Comparison of ENCODE assay signal across 16 cellular contexts in the genomic region with DNA sequence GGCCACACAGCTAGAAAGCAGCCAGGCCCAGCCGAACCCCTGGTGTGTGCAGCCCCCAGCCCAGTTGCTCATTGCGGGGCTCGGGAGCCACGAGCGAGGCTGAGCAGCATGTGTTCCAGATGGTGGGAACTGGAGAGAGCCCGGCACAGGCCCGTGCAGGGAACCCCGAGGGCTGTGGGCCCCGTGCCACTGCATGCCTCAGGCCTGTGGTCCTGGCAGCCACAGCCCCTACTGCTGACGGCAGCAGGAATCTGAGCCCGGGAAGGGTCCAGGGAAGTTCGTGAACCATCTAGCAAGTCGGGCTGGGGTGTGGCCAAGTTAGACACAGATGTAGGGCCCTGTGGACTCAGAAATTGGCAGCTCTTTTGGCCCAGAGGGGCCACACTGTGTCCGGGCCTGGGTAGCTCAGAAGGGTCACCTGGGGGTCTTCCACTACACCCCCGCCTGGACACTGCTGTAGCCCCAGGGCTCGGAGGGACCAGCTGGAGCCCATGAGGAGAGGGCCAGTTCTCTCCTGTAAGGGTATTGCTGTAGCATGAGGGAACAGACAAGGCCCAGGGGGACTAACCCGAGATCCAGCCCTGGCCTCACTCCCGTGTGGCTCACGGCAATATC. TPM values are rescaled to one million over a fixed set of nuclear protein-coding genes. Genes with fewer than 3 reads are reported as not detected.
DNase-seq lines count a peak whose midpoint lies in the region; ATAC-seq and TF ChIP-seq lines count a peak whose summit lies in the region.
"Had no signal": no experiment of that assay in that cellular context is flagged by ENCODE, and none has a peak within 500 bp of the region (broad histone marks: within the 10 kb centered on the region; RNA-seq: fewer than 3 reads in every experiment).

No MANE protein-coding gene starts in this region.

- H3K4me1 Mint-ChIP-seq in glutamatergic neuron (ENCODE audit: low read depth, unreplicated experiment), result peaks cover 24% of the 10 kb centered on the region

- no peak overlapping the region for H3K27ac Mint-ChIP-seq in glutamatergic neuron (ENCODE audit: unreplicated experiment)
- H3K27ac Mint-ChIP-seq: natural killer cell treated with Interleukin-12 subunit alpha and Interleukin-12 subunit beta and Interleukin-15 and Interleukin-18, amount 100 ng/mL, for 72 hours had no signal

- H3K9me3 Mint-ChIP-seq in glutamatergic neuron (ENCODE audit: unreplicated experiment), result peaks cover 2% of the 10 kb centered on the region
- H3K9me3 Mint-ChIP-seq: natural killer cell treated with Interleukin-12 subunit alpha and Interleukin-12 subunit beta and Interleukin-15 and Interleukin-18, amount 100 ng/mL, for 72 hours had no signal

- DNase-seq in AG09309 (ENCODE audit: low read depth), result peak; percentile 37
- peak in 2 of 3 donors; percentile 17 to 57 for DNase-seq in Peyer's patch
- peak; percentile 15 for DNase-seq in glutamatergic neuron
- peak; percentile 75 for DNase-seq in sciatic nerve (ENCODE audit: low spot score)
- DNase-seq in HAP-1 (ENCODE audit: low spot score in 2 of 2), result no peak
- DNase-seq in central memory CD4-positive, alpha-beta T cell, result no peak
- no peak for DNase-seq in stimulated activated CD4-positive, alpha-beta T cell treated with anti-CD3 and anti-CD28 coated beads, Interleukin-2, amount 100 ng/mL, for 48 hours
- no peak for DNase-seq in HPDE6-E6E7 (ENCODE audit: extremely low spot score)
- DNase-seq: activated CD8-positive, alpha-beta memory T cell treated with anti-CD3 and anti-CD28 coated beads, Interleukin-2, amount 50 U/mL, for 4 hours; dorsolateral prefrontal cortex; Kasumi-1; NCI-H2029; NK-92 treated with Interleukin-12 subunit alpha and Interleukin-12 subunit beta, amount 100 ng/mL, for 24 hours had no signal

- intact Hi-C loops in sciatic nerve (cut with DNase I), result no loop called here

- peaks cover 12% of the 10 kb centered on the region for H3K27me3 Mint-ChIP-seq in glutamatergic neuron (ENCODE audit: unreplicated experiment)
- H3K27me3 Mint-ChIP-seq: natural killer cell treated with Interleukin-12 subunit alpha and Interleukin-12 subunit beta and Interleukin-15 and Interleukin-18, amount 100 ng/mL, for 72 hours had no signal

- H3K36me3 ChIP-seq in Peyer's patch, result no peaks in the 10 kb centered on the region
- no peaks in the 10 kb centered on the region for H3K36me3 ChIP-seq in HAP-1 (replicated peaks)

- H3K4me1 ChIP-seq in Peyer's patch (peaks cover 0 to 19% (median 0%) of the 10 kb centered on the region in 4 donors), HAP-1 (no peaks in the 10 kb centered on the region)

- no peaks in the 10 kb centered on the region for H3K27me3 ChIP-seq in Peyer's patch
- H3K27me3 ChIP-seq in HAP-1 (ENCODE audit: low read depth), result no peaks in the 10 kb centered on the region

- in situ Hi-C loops in HAP-1 (cut with MboI; ENCODE audit: low sequenced_read_pairs), result no loop called here

- TF ChIP-seq CTCF in AG09309 (IDR thresholded peaks at IDR 0.05; ENCODE audit: control insufficient read depth, insufficient read depth, low read depth, low read length, missing control alignments) (no peak), Peyer's patch (IDR thresholded peaks at IDR 0.05) (no peak), glutamatergic neuron (IDR thresholded peaks at IDR 0.05; ENCODE audit: partially characterized antibody, unreplicated experiment) (no peak)

- H3K4me3 ChIP-seq in AG09309 (ENCODE audit: control insufficient read depth, low read depth, low read length) (no peak overlapping the region), Peyer's patch (no peak overlapping the region), HAP-1 (no peak overlapping the region)
- H3K4me3 ChIP-seq: dorsolateral prefrontal cortex, GM12878 had no signal

- no peaks in the 10 kb centered on the region for H3K36me3 Mint-ChIP-seq in glutamatergic neuron (ENCODE audit: unreplicated experiment)
- H3K36me3 Mint-ChIP-seq: natural killer cell treated with Interleukin-12 subunit alpha and Interleukin-12 subunit beta and Interleukin-15 and Interleukin-18, amount 100 ng/mL, for 72 hours had no signal

- H3K27ac ChIP-seq in Peyer's patch, result peak overlapping the region in 2 of 4 donors; percentile 3 to 13
- H3K27ac ChIP-seq: dorsolateral prefrontal cortex, VCaP had no signal

- H3K4me3 Mint-ChIP-seq in glutamatergic neuron (ENCODE audit: unreplicated experiment), result no peak overlapping the region
- H3K4me3 Mint-ChIP-seq: natural killer cell treated with Interleukin-12 subunit alpha and Interleukin-12 subunit beta and Interleukin-15 and Interleukin-18, amount 100 ng/mL, for 72 hours had no signal

- no peak for TF ChIP-seq POLR2A in Peyer's patch (IDR thresholded peaks at IDR 0.05)

- no peaks in the 10 kb centered on the region for H3K9me3 ChIP-seq in Peyer's patch
- H3K9me3 ChIP-seq in HAP-1, result no peaks in the 10 kb centered on the region

- ATAC-seq in sciatic nerve, result peak; percentile 86
- ATAC-seq: GM12878; natural killer cell treated with Interleukin-12 subunit alpha and Interleukin-12 subunit beta and Interleukin-15 and Interleukin-18, amount 100 ng/mL, for 72 hours had no signal

RNA-seq across cellular contexts. Expression of gene HTRA3, which starts 12.1 kb away (rescaled TPM):
- total RNA-seq in Peyer's patch, result 10 to 100 TPM in 1 of 4 donors, 1 to 10 TPM in 3; 3.3 to 43.7 (median 7.9) TPM
- total RNA-seq in glutamatergic neuron (ENCODE audit: unreplicated experiment), result 0.64 TPM
- total RNA-seq in sciatic nerve, result 23.7 TPM
- total RNA-seq: natural killer cell treated with Interleukin-12 subunit alpha and Interleukin-12 subunit beta and Interleukin-15 and Interleukin-18, amount 100 ng/mL, for 72 hours had no signal

Comparison
In these comparisons a context has a peak if more than half of its experiments do, and no peak if none do; other contexts are left out.
1. DNase-seq: peak in AG09309 (single experiment), Peyer's patch (2 of 3), glutamatergic neuron (single experiment) and sciatic nerve (single experiment); none in HAP-1 (0 of 2), central memory CD4-positive, alpha-beta T cell (single experiment), stimulated activated CD4-positive, alpha-beta T cell treated with anti-CD3 and anti-CD28 coated beads, Interleukin-2, amount 100 ng/mL, for 48 hours (0 of 2) and HPDE6-E6E7 (single experiment).